In the genomic region with DNA sequence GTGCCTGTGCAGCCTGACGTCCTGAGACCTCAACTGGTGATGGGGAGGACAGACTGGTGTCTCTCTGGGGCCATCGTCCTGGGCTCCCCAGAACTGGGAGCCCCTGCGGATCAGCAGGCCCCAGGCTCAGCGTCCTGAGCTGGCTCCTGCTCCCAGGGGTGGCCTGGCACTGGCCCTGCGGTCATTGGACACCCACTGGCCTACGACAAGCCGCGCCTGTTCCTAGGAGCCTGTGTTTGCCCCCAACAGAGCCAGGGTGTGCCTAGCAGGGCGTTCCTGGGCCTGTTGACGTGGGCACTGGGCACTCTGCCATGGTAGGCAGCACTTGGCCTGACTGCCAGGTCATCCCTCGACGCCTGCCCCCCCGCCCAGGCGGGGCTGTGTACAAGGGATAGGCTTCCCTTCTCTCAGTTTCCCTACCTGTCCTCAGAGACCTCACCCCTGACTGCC, we compare ENCODE assay signal across 13 cellular contexts. TPM values are rescaled to one million over a fixed set of nuclear protein-coding genes. Genes with fewer than 3 reads are reported as not detected.
DNase-seq lines count a peak whose midpoint lies in the region; ATAC-seq, FAIRE-seq and TF ChIP-seq lines count a peak whose summit lies in the region.
"Had no signal": no experiment of that assay in that cellular context is flagged by ENCODE, and none has a peak within 500 bp of the region (broad histone marks: within the 10 kb centered on the region; RNA-seq: fewer than 3 reads in every experiment).

No MANE protein-coding gene starts in this region.

- H3K23ac ChIP-seq in neuronal stem cell (ENCODE audit: low read depth, low read length, poor library complexity): peak overlapping the region; percentile 68

- no peak for TF ChIP-seq RAD21 in A549 (conservative IDR thresholded peaks at IDR 0.05 in 1 of 2, IDR thresholded peaks at IDR 0.05 in 1 of 2)

- H2BK120ac ChIP-seq in neuronal stem cell (ENCODE audit: low read depth, low read length): no peak overlapping the region

- CTCF ChIA-PET in A549 (lab: Yijun Ruan, JAX): interaction anchor here (0.9 to 2.9 kb wide), 5 partner anchors 10 to 73 kb away, joined by 3 to 11 read pairs (median 9); no protein-coding TSS in a partner anchor
- CTCF ChIA-PET in CD8-positive, alpha-beta memory T cell (lab: Charles Lee): no interaction called here

- 9% methylated on average over 7 of the region's 14 CpGs for WGBS in A549 (ENCODE audit: missing lambda C conversion rate)
- no CpG with 5 or more reads among the region's 14 CpGs for WGBS in neuronal stem cell (ENCODE audit: extremely low coverage in 2 of 2, insufficient read length in 2 of 2, insufficient replicate concordance in 1 of 2), 2 donors

- H3K9me3 Mint-ChIP-seq in CD8-positive, alpha-beta memory T cell: no peaks in the 10 kb centered on the region
- H3K9me3 Mint-ChIP-seq: activated naive CD8-positive, alpha-beta T cell treated with anti-CD3 and anti-CD28 coated beads, Interleukin-2, amount 50 U/mL, for 24 hours had no signal

- H3K4me1 ChIP-seq in A549 (peaks cover 43% of the 10 kb centered on the region), Peyer's patch (peaks cover 0 to 33% (median 5%) of the 10 kb centered on the region in 4 donors), neuronal stem cell (ENCODE audit: control insufficient read depth in 2 of 2, insufficient read depth in 1 of 2, low read depth in 1 of 2, low read length in 2 of 2) (peaks cover 9 to 12% of the 10 kb centered on the region in 2 donors)
- H3K4me1 ChIP-seq in CD8-positive, alpha-beta memory T cell (ENCODE audit: insufficient read depth, low read length): no peaks in the 10 kb centered on the region

- no peak for FAIRE-seq in A549 (lab: Jason Lieb, UNC)

- no peak overlapping the region for H4K8ac ChIP-seq in neuronal stem cell (ENCODE audit: low read depth, low read length)

- H3K36me3 Mint-ChIP-seq in CD8-positive, alpha-beta memory T cell: no peaks in the 10 kb centered on the region

- no peak overlapping the region for H3K27ac Mint-ChIP-seq in CD8-positive, alpha-beta memory T cell
- H3K27ac Mint-ChIP-seq: activated naive CD8-positive, alpha-beta T cell treated with anti-CD3 and anti-CD28 coated beads, Interleukin-2, amount 50 U/mL, for 24 hours had no signal

- no peak overlapping the region for H2BK12ac ChIP-seq in neuronal stem cell (ENCODE audit: low read length)

- no peak for TF ChIP-seq POLR2A in A549 (IDR thresholded peaks at IDR 0.05; ENCODE audit: low read length)
- TF ChIP-seq POLR2A in Peyer's patch (IDR thresholded peaks at IDR 0.05): no peak

- no peak overlapping the region for H2BK5ac ChIP-seq in neuronal stem cell (ENCODE audit: low read length)

- H2AFZ ChIP-seq in neuronal stem cell (ENCODE audit: low read length): peak overlapping the region; percentile 56

- DNase-seq in A549 (ENCODE audit: low read depth in 1 of 2, low spot score in 1 of 2) (peak; percentile 44 to 89), Peyer's patch (peak in 2 of 3 donors; percentile 86 to 91), Right ventricle myocardium inferior (ENCODE audit: missing footprints) (peak; percentile 87), neuronal stem cell (ENCODE audit: low spot score) (no peak)
- DNase-seq in CD8-positive, alpha-beta memory T cell: no peak
- DNase-seq: activated naive CD8-positive, alpha-beta T cell treated with anti-CD3 and anti-CD28 coated beads, Interleukin-2, amount 50 U/mL, for 24 hours; hippocampal formation; NCI-H510A; retina had no signal

- H3K36me3 ChIP-seq in Peyer's patch: no peaks in the 10 kb centered on the region
- no peaks in the 10 kb centered on the region for H3K36me3 ChIP-seq in neuronal stem cell (replicated peaks in 1 of 2; ENCODE audit: control insufficient read depth in 2 of 2, insufficient read depth in 2 of 2, low read length in 2 of 2)
- no peaks in the 10 kb centered on the region for H3K36me3 ChIP-seq in CD8-positive, alpha-beta memory T cell (ENCODE audit: insufficient read depth, low read length)
- H3K36me3 ChIP-seq: SJSA1 had no signal

- peak overlapping the region; percentile 66 for H2AK5ac ChIP-seq in neuronal stem cell (ENCODE audit: low read depth, low read length)

- H3K4me2 ChIP-seq in A549 (peak overlapping the region; percentile 61), neuronal stem cell (ENCODE audit: insufficient read depth, low read length, poor library complexity, severe bottlenecking) (no peak overlapping the region)

- peak overlapping the region; percentile 81 for H2BK15ac ChIP-seq in neuronal stem cell (ENCODE audit: low read length)

- H3K9ac ChIP-seq in neuronal stem cell (ENCODE audit: low read depth, low read length, poor library complexity): no peak overlapping the region

- peak overlapping the region; percentile 74 to 89 for H3K27ac ChIP-seq in A549
- H3K27ac ChIP-seq in Peyer's patch: peak overlapping the region in 2 of 4 donors; percentile 57 to 69
- no peak overlapping the region for H3K27ac ChIP-seq in neuronal stem cell (replicated peaks; ENCODE audit: low read length)
- H3K27ac ChIP-seq in CD8-positive, alpha-beta memory T cell (ENCODE audit: low read depth, low read length): no peak overlapping the region
- H3K27ac ChIP-seq: SJSA1 had no signal

- H4K91ac ChIP-seq in neuronal stem cell (ENCODE audit: low read depth, low read length, poor library complexity): peak overlapping the region; percentile 38

- H3K4me3 ChIP-seq in A549: no peak overlapping the region
- no peak overlapping the region for H3K4me3 ChIP-seq in Peyer's patch
- H3K4me3 ChIP-seq in neuronal stem cell (ENCODE audit: low read length in 2 of 2): no peak overlapping the region
- H3K4me3 ChIP-seq in CD8-positive, alpha-beta memory T cell (ENCODE audit: low read length): no peak overlapping the region
- H3K4me3 ChIP-seq: SJSA1 had no signal

- H3K14ac ChIP-seq in neuronal stem cell (ENCODE audit: low read length): no peak overlapping the region

- no peaks in the 10 kb centered on the region for H3K4me1 Mint-ChIP-seq in CD8-positive, alpha-beta memory T cell
- H3K4me1 Mint-ChIP-seq: activated naive CD8-positive, alpha-beta T cell treated with anti-CD3 and anti-CD28 coated beads, Interleukin-2, amount 50 U/mL, for 24 hours had no signal

- no peaks in the 10 kb centered on the region for H3K27me3 ChIP-seq in Peyer's patch
- no peaks in the 10 kb centered on the region for H3K27me3 ChIP-seq in neuronal stem cell (ENCODE audit: control insufficient read depth in 3 of 3, insufficient read depth in 3 of 3, low read depth in 1 of 3, low read length in 3 of 3)
- H3K27me3 ChIP-seq in CD8-positive, alpha-beta memory T cell (ENCODE audit: insufficient read depth, low read length, poor library complexity, severe bottlenecking): no peaks in the 10 kb centered on the region
- H3K27me3 ChIP-seq: SJSA1 had no signal

- H3K18ac ChIP-seq in neuronal stem cell (ENCODE audit: low read length): peak overlapping the region; percentile 72

- no peak for TF ChIP-seq EP300 in A549 (IDR thresholded peaks at IDR 0.05)

- no peaks in the 10 kb centered on the region for H3K27me3 Mint-ChIP-seq in CD8-positive, alpha-beta memory T cell
- H3K27me3 Mint-ChIP-seq: activated naive CD8-positive, alpha-beta T cell treated with anti-CD3 and anti-CD28 coated beads, Interleukin-2, amount 50 U/mL, for 24 hours had no signal

- H3K4me3 Mint-ChIP-seq in CD8-positive, alpha-beta memory T cell: no peak overlapping the region
- H3K4me3 Mint-ChIP-seq: activated naive CD8-positive, alpha-beta T cell treated with anti-CD3 and anti-CD28 coated beads, Interleukin-2, amount 50 U/mL, for 24 hours had no signal

- TF ChIP-seq CTCF in A549 (IDR thresholded peaks at IDR 0.05) (no peak), Peyer's patch (IDR thresholded peaks at IDR 0.05) (no peak)

- H3K4ac ChIP-seq in neuronal stem cell (ENCODE audit: low read length): no peak overlapping the region

- no peaks in the 10 kb centered on the region for H3K9me3 ChIP-seq in A549
- H3K9me3 ChIP-seq in Peyer's patch: no peaks in the 10 kb centered on the region
- peaks cover 0 to 3% of the 10 kb centered on the region in 2 donors for H3K9me3 ChIP-seq in neuronal stem cell (replicated peaks in 1 of 2; ENCODE audit: control insufficient read depth in 2 of 2, insufficient read depth in 1 of 2, low read depth in 1 of 2, low read length in 2 of 2)
- no peaks in the 10 kb centered on the region for H3K9me3 ChIP-seq in CD8-positive, alpha-beta memory T cell (ENCODE audit: low read length)
- H3K9me3 ChIP-seq: SJSA1 had no signal

- POLR2A ChIA-PET in A549 (lab: Yijun Ruan, JAX): no interaction called here
- POLR2A ChIA-PET in CD8-positive, alpha-beta memory T cell (lab: Charles Lee): no interaction called here

- intact Hi-C loops in Right ventricle myocardium inferior (cut with DNase I): no loop called here

- H3K79me1 ChIP-seq in neuronal stem cell (ENCODE audit: low read depth, low read length): peaks cover 2% of the 10 kb centered on the region

- ATAC-seq in A549: peak; percentile 14 to 53; a peak in 5 of 6 replicates
- ATAC-seq in Right ventricle myocardium inferior: peak; percentile 72
- no peak for ATAC-seq in HG03442 (IDR thresholded peaks at IDR 0.05; ENCODE audit: unreplicated experiment)
- no peak for ATAC-seq in HG03354 (IDR thresholded peaks at IDR 0.05; ENCODE audit: poor library complexity, severe bottlenecking, unreplicated experiment)
- no peak for ATAC-seq in HG03095 (IDR thresholded peaks at IDR 0.05; ENCODE audit: unreplicated experiment)
- ATAC-seq: activated naive CD8-positive, alpha-beta T cell treated with anti-CD3 and anti-CD28 coated beads, Interleukin-2, amount 50 U/mL, for 24 hours had no signal

RNA-seq across cellular contexts. Expression of gene ADSS1, which starts 8.4 kb away (rescaled TPM):
- polyA plus RNA-seq in A549 (2011; rRNA removed) (8.8 and 10.1 TPM in 2 replicates), A549 (2017; fragmentation: RNase III; extraction: RNeasy Plus Mini Kit Qiagen cat#74134 plus additional on column Dnase treatment) (6.2 to 8.3 TPM (median 7.4 TPM) in 3 replicates)
- polyA plus RNA-seq in A549 (2012; cell fraction: cytosol; rRNA removed): 6.0 and 6.2 TPM in 2 replicates
- polyA plus RNA-seq in A549 (2012; cell fraction: nucleus; rRNA removed): 17.9 and 19.6 TPM in 2 replicates
- polyA minus RNA-seq in A549 (2011; rRNA and poly(A)+ RNA removed): 6.5 and 9.5 TPM in 2 replicates
- total RNA-seq in Peyer's patch (10 to 100 TPM; 11.0 to 18.6 (median 17.1) TPM), Right ventricle myocardium inferior (191 TPM)
- 23.8 TPM for polyA plus RNA-seq in neuronal stem cell (2013, experiment 1 of 2)
- polyA plus RNA-seq in neuronal stem cell (2013, experiment 2 of 2): 21.4 TPM
- total RNA-seq in CD8-positive, alpha-beta memory T cell: 1 to 10 TPM; 1.4 to 1.5 TPM
- polyA plus RNA-seq in CD8-positive, alpha-beta memory T cell: 1.6 TPM

RNA-seq across cellular contexts. Expression of gene SIVA1, which starts 20.6 kb away (rescaled TPM):
- 90.0 and 94.2 TPM in 2 replicates for polyA plus RNA-seq in A549 (2011; rRNA removed)
- polyA plus RNA-seq in A549 (2012; cell fraction: cytosol; rRNA removed): 477 and 601 TPM in 2 replicates
- 376 and 581 TPM in 2 replicates for polyA plus RNA-seq in A549 (2012; cell fraction: nucleus; rRNA removed)
- polyA plus RNA-seq in A549 (2017; fragmentation: RNase III; extraction: RNeasy Plus Mini Kit Qiagen cat#74134 plus additional on column Dnase treatment): 157 to 169 TPM (median 163 TPM) in 3 replicates
- polyA minus RNA-seq in A549 (2011; rRNA and poly(A)+ RNA removed): 12.3 and 14.4 TPM in 2 replicates
- 100 to 1,000 TPM in 3 of 4 donors, 10 to 100 TPM in 1; 64.6 to 144 (median 115) TPM for total RNA-seq in Peyer's patch
- total RNA-seq in Right ventricle myocardium inferior: 54.4 TPM
- polyA plus RNA-seq in neuronal stem cell (2013, experiment 1 of 2): 109 TPM
- 114 TPM for polyA plus RNA-seq in neuronal stem cell (2013, experiment 2 of 2)
- 100 to 1,000 TPM; 150 to 175 TPM for total RNA-seq in CD8-positive, alpha-beta memory T cell
- 227 TPM for polyA plus RNA-seq in CD8-positive, alpha-beta memory T cell

RNA-seq across cellular contexts. Expression of gene INF2, which starts 43.0 kb away (rescaled TPM):
- polyA plus RNA-seq in A549 (2011; rRNA removed) (23.6 and 24.7 TPM in 2 replicates), A549 (2017; fragmentation: RNase III; extraction: RNeasy Plus Mini Kit Qiagen cat#74134 plus additional on column Dnase treatment) (71.2 to 76.6 TPM (median 72.0 TPM) in 3 replicates)
- 68.4 and 94.0 TPM in 2 replicates for polyA plus RNA-seq in A549 (2012; cell fraction: cytosol; rRNA removed)
- 224 and 375 TPM in 2 replicates for polyA plus RNA-seq in A549 (2012; cell fraction: nucleus; rRNA removed)
- polyA minus RNA-seq in A549 (2011; rRNA and poly(A)+ RNA removed): 19.6 and 27.7 TPM in 2 replicates
- total RNA-seq in Peyer's patch (100 to 1,000 TPM; 137 to 287 (median 203) TPM), Right ventricle myocardium inferior (31.1 TPM)
- 19.0 TPM for polyA plus RNA-seq in neuronal stem cell (2013, experiment 1 of 2)
- polyA plus RNA-seq in neuronal stem cell (2013, experiment 2 of 2): 19.6 TPM
- 10 to 100 TPM; 55.9 to 56.3 TPM for total RNA-seq in CD8-positive, alpha-beta memory T cell
- 4.6 TPM for polyA plus RNA-seq in CD8-positive, alpha-beta memory T cell

Comparison
In these comparisons a context has a peak if more than half of its experiments do, and no peak if none do; other contexts are left out.
1. ATAC-seq: peak in A549 (2 of 2) and Right ventricle myocardium inferior (single experiment); none in HG03442 (single experiment), HG03354 (single experiment) and HG03095 (single experiment).
2. DNase-seq: peak in A549 (2 of 2), Peyer's patch (2 of 3) and Right ventricle myocardium inferior (single experiment); none in neuronal stem cell (single experiment) and CD8-positive, alpha-beta memory T cell (0 of 5).
3. H3K27ac ChIP-seq: peak in A549 (2 of 2); none in neuronal stem cell (single experiment) and CD8-positive, alpha-beta memory T cell (single experiment).